Comparison of ENCODE assay signal across 8 cellular contexts in the genomic region with DNA sequence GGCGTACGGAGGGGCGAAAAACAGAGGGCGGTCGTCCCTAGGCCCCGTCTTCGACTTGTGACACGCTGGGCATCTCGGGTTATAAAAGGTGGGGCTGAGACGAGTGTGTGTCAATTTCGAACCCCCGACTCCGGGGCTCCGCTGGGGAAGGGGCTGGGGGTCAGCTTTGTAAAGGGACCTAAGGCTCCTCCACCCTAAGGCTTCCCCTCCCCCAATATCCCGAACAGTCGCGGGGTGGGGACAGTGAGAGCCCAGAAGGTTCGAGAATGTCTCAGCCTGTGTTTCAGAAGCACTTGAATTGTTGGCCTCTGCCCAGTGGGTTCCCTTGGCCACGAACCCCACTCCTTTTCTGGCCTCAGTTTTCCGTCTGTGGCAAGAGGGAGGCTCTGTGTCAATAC. TPM values are rescaled to one million over a fixed set of nuclear protein-coding genes. Genes with fewer than 3 reads are reported as not detected.
DNase-seq lines count a peak whose midpoint lies in the region; ATAC-seq, FAIRE-seq and TF ChIP-seq lines count a peak whose summit lies in the region.

No MANE protein-coding gene starts in this region.

- peak overlapping the region; percentile 94 for H3K4me3 Mint-ChIP-seq in activated naive CD4-positive, alpha-beta T cell treated with anti-CD3 and anti-CD28 coated beads, Interleukin-2, amount 50 U/mL, for 24 hours

- H3K27ac Mint-ChIP-seq in activated naive CD4-positive, alpha-beta T cell treated with anti-CD3 and anti-CD28 coated beads, Interleukin-2, amount 50 U/mL, for 24 hours: peak overlapping the region; percentile 65

- H3K27ac ChIP-seq in A549: peak overlapping the region; percentile 90 to 94
- peak overlapping the region; percentile 93 to 100 (median 98) for H3K27ac ChIP-seq in heart left ventricle

- peaks cover 31% of the 10 kb centered on the region for H3K4me1 Mint-ChIP-seq in activated naive CD4-positive, alpha-beta T cell treated with anti-CD3 and anti-CD28 coated beads, Interleukin-2, amount 50 U/mL, for 24 hours

- no peak for TF ChIP-seq CTCF in A549 (IDR thresholded peaks at IDR 0.05)
- no peak for TF ChIP-seq CTCF in heart left ventricle (IDR thresholded peaks at IDR 0.05)

- FAIRE-seq in A549 (lab: Jason Lieb, UNC): no peak

- POLR2A ChIA-PET in A549 (lab: Yijun Ruan, JAX): no interaction called here

- H3K27me3 ChIP-seq in HAP-1 (ENCODE audit: low read depth) (no peaks in the 10 kb centered on the region), heart left ventricle (no peaks in the 10 kb centered on the region)

- H3K36me3 Mint-ChIP-seq in activated naive CD4-positive, alpha-beta T cell treated with anti-CD3 and anti-CD28 coated beads, Interleukin-2, amount 50 U/mL, for 24 hours: peaks cover 2% of the 10 kb centered on the region

- no peak for TF ChIP-seq EP300 in A549 (IDR thresholded peaks at IDR 0.05)

- no peak for DNase-seq in A549 (ENCODE audit: low read depth in 1 of 2, low spot score in 1 of 2)
- DNase-seq in HAP-1 (ENCODE audit: low spot score in 2 of 2): no peak
- DNase-seq in heart left ventricle: peak in 4 of 5 donors; percentile 55 to 70 (median 60)
- peak; percentile 68 for DNase-seq in pons (ENCODE audit: low spot score)

- H3K9me3 Mint-ChIP-seq in activated naive CD4-positive, alpha-beta T cell treated with anti-CD3 and anti-CD28 coated beads, Interleukin-2, amount 50 U/mL, for 24 hours: no peaks in the 10 kb centered on the region

- intact Hi-C loops in heart left ventricle (cut with DNase I): no loop called here

- no peak for TF ChIP-seq POLR2A in A549 (IDR thresholded peaks at IDR 0.05; ENCODE audit: low read length)
- TF ChIP-seq POLR2A in heart left ventricle (IDR thresholded peaks at IDR 0.05): no peak
- TF ChIP-seq POLR2A in GM18505 (IDR thresholded peaks at IDR 0.05; ENCODE audit: borderline replicate concordance, extremely low read depth, insufficient read depth, insufficient read length): no peak

- WGBS in A549 (ENCODE audit: missing lambda C conversion rate): 3% methylated on average over 20 of the region's 20 CpGs
- WGBS in heart left ventricle, 4 donors: 0 to 1% (median 0%) methylated on average over 6 to 20 of the region's 20 CpGs

- no peaks in the 10 kb centered on the region for H3K27me3 Mint-ChIP-seq in activated naive CD4-positive, alpha-beta T cell treated with anti-CD3 and anti-CD28 coated beads, Interleukin-2, amount 50 U/mL, for 24 hours

- H3K36me3 ChIP-seq in HAP-1 (replicated peaks) (peaks cover 32% of the 10 kb centered on the region), heart left ventricle (peaks cover 0 to 30% (median 26%) of the 10 kb centered on the region in 9 donors)

- no peaks in the 10 kb centered on the region for H3K9me3 ChIP-seq in A549
- H3K9me3 ChIP-seq in HAP-1: no peaks in the 10 kb centered on the region
- no peaks in the 10 kb centered on the region for H3K9me3 ChIP-seq in heart left ventricle

- H3K4me2 ChIP-seq in A549: peak overlapping the region; percentile 90

- no peak for TF ChIP-seq RAD21 in A549 (conservative IDR thresholded peaks at IDR 0.05 in 1 of 2, IDR thresholded peaks at IDR 0.05 in 1 of 2)

- H3K4me3 ChIP-seq in A549 (peak overlapping the region; percentile 79), HAP-1 (peak overlapping the region; percentile 93), heart left ventricle (peak overlapping the region; percentile 73 to 99 (median 86))

- in situ Hi-C loops in HAP-1 (cut with MboI; ENCODE audit: low sequenced_read_pairs): no loop called here

- CTCF ChIA-PET in A549 (lab: Yijun Ruan, JAX): interaction anchor here (1.1 to 4.6 kb wide), 3 partner anchors 9 to 66 kb away, joined by 4 to 41 read pairs (median 12); partner anchors contain the start of gene EHD2

- H3K4me1 ChIP-seq in A549 (peaks cover 16% of the 10 kb centered on the region), HAP-1 (peaks cover 9% of the 10 kb centered on the region; the same call in 1 of the 2 replicates), heart left ventricle (peaks cover 0 to 48% (median 42%) of the 10 kb centered on the region in 12 donors)

- peak; percentile 10 to 19; a peak in 3 of 6 replicates for ATAC-seq in A549
- ATAC-seq in heart left ventricle: peak; percentile 39 to 64 (median 52)
- no peak for ATAC-seq in HG02678 (IDR thresholded peaks at IDR 0.05; ENCODE audit: unreplicated experiment)
- ATAC-seq in GM18505 (IDR thresholded peaks at IDR 0.05; ENCODE audit: unreplicated experiment): no peak
- no peak for ATAC-seq in HG02884 (IDR thresholded peaks at IDR 0.05; ENCODE audit: unreplicated experiment)

TF ChIP-seq in A549, 52 proteins besides CTCF, POLR2A, EP300 and RAD21:
- TF ChIP-seq CBX2 (IDR thresholded peaks at IDR 0.05; ENCODE audit: borderline replicate concordance, low read depth) (no peak), RFX5 (IDR thresholded peaks at IDR 0.05) (no peak), POLR2AphosphoS2 (conservative IDR thresholded peaks at IDR 0.05; ENCODE audit: low read length) (no peak), HOXA7 (CRISPR knock-in tag; IDR thresholded peaks at IDR 0.05) (no peak), GATA3 (IDR thresholded peaks at IDR 0.05; ENCODE audit: borderline replicate concordance) (no peak), RNF2 (IDR thresholded peaks at IDR 0.05; ENCODE audit: borderline replicate concordance, low read depth) (no peak), PHF8 (IDR thresholded peaks at IDR 0.05; ENCODE audit: borderline replicate concordance, low read depth) (no peak), KDM5A (IDR thresholded peaks at IDR 0.05) (no peak), CBX8 (IDR thresholded peaks at IDR 0.05) (no peak), HDAC2 (IDR thresholded peaks at IDR 0.05) (no peak), MAZ (IDR thresholded peaks at IDR 0.05; ENCODE audit: borderline replicate concordance, low read depth, low read length) (no peak), TP53 (CRISPR knock-in tag; IDR thresholded peaks at IDR 0.05) (no peak), TFCP2L1 (CRISPR knock-in tag; IDR thresholded peaks at IDR 0.05) (no peak), ZSCAN20 (CRISPR knock-in tag; IDR thresholded peaks at IDR 0.05) (no peak)
- TF ChIP-seq, protein P1, sequence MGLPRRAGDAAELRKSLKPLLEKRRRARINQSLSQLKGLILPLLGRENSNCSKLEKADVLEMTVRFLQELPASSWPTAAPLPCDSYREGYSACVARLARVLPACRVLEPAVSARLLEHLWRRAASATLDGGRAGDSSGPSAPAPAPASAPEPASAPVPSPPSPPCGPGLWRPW (IDR thresholded peaks at IDR 0.05): no peak

RNA-seq across cellular contexts. Expression of gene SELENOW, which starts 0.5 kb away (rescaled TPM):
- polyA plus RNA-seq in A549 (2011; rRNA removed) (114 and 157 TPM in 2 replicates), A549 (2017; fragmentation: RNase III; extraction: RNeasy Plus Mini Kit Qiagen cat#74134 plus additional on column Dnase treatment) (145 to 155 TPM (median 152 TPM) in 3 replicates), heart left ventricle (1,000 to 10,000 TPM in 1 of 2 donors, 100 to 1,000 TPM in 1; 647 to 2,041 TPM)
- 206 and 214 TPM in 2 replicates for polyA plus RNA-seq in A549 (2012; cell fraction: cytosol; rRNA removed)
- 110 and 135 TPM in 2 replicates for polyA plus RNA-seq in A549 (2012; cell fraction: nucleus; rRNA removed)
- 32.1 and 48.1 TPM in 2 replicates for polyA minus RNA-seq in A549 (2011; rRNA and poly(A)+ RNA removed)
- 1,000 to 10,000 TPM in 5 of 9 donors, 100 to 1,000 TPM in 4; 790 to 2,748 (median 1,081) TPM for total RNA-seq in heart left ventricle

RNA-seq across cellular contexts. Expression of gene TPRX1, which starts 25.4 kb away (rescaled TPM):
- polyA plus RNA-seq in A549 (2011; rRNA removed) (not detected in 2 replicates), A549 (2017; fragmentation: RNase III; extraction: RNeasy Plus Mini Kit Qiagen cat#74134 plus additional on column Dnase treatment) (0.04 TPM in 1 of 3 replicates, not detected in the others), heart left ventricle (not detected)
- 0.03 TPM in 1 of 2 replicates, not detected in the other for polyA plus RNA-seq in A549 (2012; cell fraction: cytosol; rRNA removed)
- polyA plus RNA-seq in A549 (2012; cell fraction: nucleus; rRNA removed): not detected in 2 replicates
- not detected in 2 replicates for polyA minus RNA-seq in A549 (2011; rRNA and poly(A)+ RNA removed)
- not detected for total RNA-seq in heart left ventricle

RNA-seq across cellular contexts. Expression of gene NOP53, which starts 33.6 kb away (rescaled TPM):
- polyA plus RNA-seq in A549 (2011; rRNA removed) (169 and 182 TPM in 2 replicates), A549 (2017; fragmentation: RNase III; extraction: RNeasy Plus Mini Kit Qiagen cat#74134 plus additional on column Dnase treatment) (134 to 153 TPM (median 135 TPM) in 3 replicates), heart left ventricle (100 to 1,000 TPM; 242 to 259 TPM)
- polyA plus RNA-seq in A549 (2012; cell fraction: cytosol; rRNA removed): 198 and 215 TPM in 2 replicates
- 223 and 230 TPM in 2 replicates for polyA plus RNA-seq in A549 (2012; cell fraction: nucleus; rRNA removed)
- 109 and 128 TPM in 2 replicates for polyA minus RNA-seq in A549 (2011; rRNA and poly(A)+ RNA removed)
- 100 to 1,000 TPM; 132 to 206 (median 171) TPM for total RNA-seq in heart left ventricle

RNA-seq across cellular contexts. Expression of gene CRX, which starts 42.8 kb away (rescaled TPM):
- polyA plus RNA-seq in A549 (2011; rRNA removed) (not detected in 2 replicates), A549 (2017; fragmentation: RNase III; extraction: RNeasy Plus Mini Kit Qiagen cat#74134 plus additional on column Dnase treatment) (not detected in 3 replicates), heart left ventricle (not detected)
- polyA plus RNA-seq in A549 (2012; cell fraction: cytosol; rRNA removed): not detected in 2 replicates
- polyA plus RNA-seq in A549 (2012; cell fraction: nucleus; rRNA removed): not detected in 2 replicates
- not detected in 2 replicates for polyA minus RNA-seq in A549 (2011; rRNA and poly(A)+ RNA removed)
- not detected for total RNA-seq in heart left ventricle

Comparison
In these comparisons a context has a peak if more than half of its experiments do, and no peak if none do; other contexts are left out.
1. ATAC-seq: peak in A549 (2 of 2) and heart left ventricle (4 of 4); none in HG02678 (single experiment), GM18505 (single experiment) and HG02884 (single experiment).
2. DNase-seq: peak in heart left ventricle (4 of 5) and pons (single experiment); none in A549 (0 of 2) and HAP-1 (0 of 2).
3. Peak in every context shown above with its lines, with median percentiles within 50 percentile points of each other: H3K4me3 ChIP-seq.